12 cellular contexts compared by ENCODE assay signal in genomic region chr6:73560853-73561407, GRCh38. TPM values are rescaled to one million over a fixed set of nuclear protein-coding genes. Genes with fewer than 3 reads are reported as not detected.
DNase-seq lines count a peak whose midpoint lies in the region; ATAC-seq, FAIRE-seq and TF ChIP-seq lines count a peak whose summit lies in the region.
"Had no signal": no experiment of that assay in that cellular context is flagged by ENCODE, and none has a peak within 500 bp of the region (broad histone marks: within the 10 kb centered on the region; RNA-seq: fewer than 3 reads in every experiment).

No MANE protein-coding gene starts in this region.

- H3K36me3 Mint-ChIP-seq in MCF 10A (ENCODE audit: insufficient read depth, unreplicated experiment): no peaks in the 10 kb centered on the region

- H3K9me3 Mint-ChIP-seq in MCF 10A (ENCODE audit: unreplicated experiment): no peaks in the 10 kb centered on the region

- no peaks in the 10 kb centered on the region for H4K20me1 ChIP-seq in hepatocyte (ENCODE audit: insufficient read depth, poor library complexity, severe bottlenecking)

- H3K79me2 ChIP-seq in hepatocyte: no peaks in the 10 kb centered on the region

- no peak overlapping the region for H3K4me3 Mint-ChIP-seq in MCF 10A (ENCODE audit: unreplicated experiment)

- DNase-seq in GM18507 (ENCODE audit: extremely low spot score, insufficient read length, low read depth): no peak
- DNase-seq in hepatocyte (ENCODE audit: low spot score): no peak
- no peak for DNase-seq in MCF 10A (ENCODE audit: unreplicated experiment)
- DNase-seq in islet precursor cell: no peak
- DNase-seq in SK-N-DZ (ENCODE audit: low spot score): no peak
- no peak for DNase-seq in SW 1271 (lab: John Stamatoyannopoulos, UW)
- DNase-seq: NCI-H345; spleen; stimulated activated naive CD4-positive, alpha-beta T cell had no signal

- H3K27ac Mint-ChIP-seq in MCF 10A (ENCODE audit: low read depth, unreplicated experiment): no peak overlapping the region

- POLR2A ChIA-PET in MCF 10A (lab: Yijun Ruan, JAX): interaction anchor here (0.7 to 1.1 kb wide), 3 partner anchors 12 to 37 kb away, joined by 3 to 4 read pairs (median 3); no protein-coding TSS in a partner anchor

- no peaks in the 10 kb centered on the region for H3K4me1 Mint-ChIP-seq in MCF 10A (ENCODE audit: insufficient read depth, unreplicated experiment)

- H3K36me3 ChIP-seq in hepatocyte (replicated peaks; ENCODE audit: insufficient read depth, low read depth): no peaks in the 10 kb centered on the region
- H3K36me3 ChIP-seq: spleen had no signal

- no peaks in the 10 kb centered on the region for H3K27me3 Mint-ChIP-seq in MCF 10A (ENCODE audit: insufficient read depth, unreplicated experiment)

- H2AFZ ChIP-seq in hepatocyte: peak overlapping the region; percentile 14

- CTCF ChIA-PET in MCF 10A (lab: Yijun Ruan, JAX): no interaction called here

- no TSS peak for BruUV-seq in MCF 10A (replicated peaks; lab: Mats Ljungman, UMichigan)

- no peaks in the 10 kb centered on the region for H3K9me2 ChIP-seq in hepatocyte (replicated peaks; ENCODE audit: insufficient read depth)

- peak; percentile 75 for FAIRE-seq in GM18507 (lab: Jason Lieb, UNC)
- FAIRE-seq: K562 had no signal

- H3K27me3 ChIP-seq in hepatocyte: no peaks in the 10 kb centered on the region
- H3K27me3 ChIP-seq: spleen had no signal

- ATAC-seq in GM21515 (IDR thresholded peaks at IDR 0.05; ENCODE audit: unreplicated experiment): peak; percentile 62
- ATAC-seq in HG03280 (IDR thresholded peaks at IDR 0.05; ENCODE audit: unreplicated experiment): peak; percentile 64
- ATAC-seq: K562 had no signal

- WGBS in hepatocyte (ENCODE audit: low lambda C conversion rate, missing lambda C conversion rate): 85% methylated on average over 9 of the region's 9 CpGs

- peak overlapping the region; percentile 24 for H3K4me2 ChIP-seq in hepatocyte

- no peaks in the 10 kb centered on the region for H3K9me3 ChIP-seq in hepatocyte (ENCODE audit: low read depth)
- H3K9me3 ChIP-seq: spleen had no signal

- TF ChIP-seq CTCF in hepatocyte (IDR thresholded peaks at IDR 0.05; ENCODE audit: poor library complexity) (no peak), MCF 10A (IDR thresholded peaks at IDR 0.05; ENCODE audit: unreplicated experiment) (no peak)

- no peak overlapping the region for H3K4me3 ChIP-seq in hepatocyte
- H3K4me3 ChIP-seq: K562, spleen had no signal

- intact Hi-C loops in MCF 10A (cut with micrococcal nuclease): no loop called here

- H3K4me1 ChIP-seq in hepatocyte (ENCODE audit: insufficient read depth): no peaks in the 10 kb centered on the region

- peak overlapping the region; percentile 5 for H3K27ac ChIP-seq in hepatocyte
- H3K27ac ChIP-seq: spleen had no signal

RNA-seq across cellular contexts. Expression of gene EEF1A1, which starts 40.1 kb away (rescaled TPM):
- total RNA-seq in hepatocyte: 11,226 and 12,699 TPM in 2 replicates
- polyA plus RNA-seq in hepatocyte: 2,468 and 2,627 TPM in 2 replicates
- total RNA-seq in MCF 10A (2022): 13,507 and 14,346 TPM in 2 replicates
- polyA plus RNA-seq in SK-N-DZ (2014; cell fraction: cytosol; rRNA removed): 8,920 and 9,808 TPM in 2 replicates
- polyA plus RNA-seq in SK-N-DZ (2014; cell fraction: nucleus; rRNA removed): 3,279 and 4,441 TPM in 2 replicates
